Comparison of ENCODE assay signal across 16 cellular contexts in the genomic region with DNA sequence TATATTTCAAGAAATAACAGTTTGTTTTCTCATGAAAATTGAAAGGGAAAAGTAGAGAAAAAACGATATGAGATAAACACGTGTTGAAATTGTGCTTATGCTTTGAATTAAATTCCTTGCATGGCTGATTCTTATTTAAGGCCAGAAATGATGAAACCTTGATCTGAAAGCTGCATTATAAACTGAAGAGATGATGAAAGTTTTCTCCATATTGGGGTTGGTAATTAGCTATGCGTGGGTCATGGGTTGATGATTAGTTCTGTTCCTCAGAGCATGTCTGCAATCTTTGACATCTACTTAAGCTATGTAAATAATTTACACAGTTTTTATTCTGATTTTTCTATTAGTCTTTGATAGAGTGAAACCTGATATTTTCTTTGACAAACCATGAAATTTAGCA.
DNase-seq lines count a peak whose midpoint lies in the region; ATAC-seq and TF ChIP-seq lines count a peak whose summit lies in the region.
"Had no signal": no experiment of that assay in that cellular context is flagged by ENCODE, and none has a peak within 500 bp of the region (broad histone marks: within the 10 kb centered on the region; RNA-seq: fewer than 3 reads in every experiment).

No MANE protein-coding gene starts in this region.

- no peaks in the 10 kb centered on the region for H3K27me3 ChIP-seq in uterus
- H3K27me3 ChIP-seq: MG63 had no signal

- H3K36me3 ChIP-seq in SK-N-MC (ENCODE audit: insufficient read depth, low read length), result no peaks in the 10 kb centered on the region
- no peaks in the 10 kb centered on the region for H3K36me3 ChIP-seq in uterus
- H3K36me3 ChIP-seq: MG63 had no signal

- no peaks in the 10 kb centered on the region for H3K4me1 ChIP-seq in uterus

- H3K27ac ChIP-seq in SK-N-MC (peak overlapping the region; percentile 71; the same call in 1 of the 2 replicates), uterus (no peak overlapping the region)

- TF ChIP-seq CTCF in epithelial cell of proximal tubule (conservative IDR thresholded peaks at IDR 0.05; ENCODE audit: low read depth, low read length) (no peak), uterus (IDR thresholded peaks at IDR 0.05) (no peak)

- ATAC-seq in GM18498 (IDR thresholded peaks at IDR 0.05; ENCODE audit: unreplicated experiment), result no peak

- no peak for TF ChIP-seq POLR2A in uterus (IDR thresholded peaks at IDR 0.05)

- H3K9ac ChIP-seq in SK-N-MC (ENCODE audit: insufficient read length), result peak overlapping the region; percentile 37

- intact Hi-C loops in uterus (cut with DNase I; ENCODE audit: low total_unique reads), result no loop called here

- H3K9me3 ChIP-seq in SK-N-MC (ENCODE audit: low read depth, low read length) (no peaks in the 10 kb centered on the region), uterus (no peaks in the 10 kb centered on the region)
- H3K9me3 ChIP-seq: MG63 had no signal

- H3K4me3 ChIP-seq in SK-N-MC (0 out of 2 replicates have a peak overlapping the region, but pooled peaks have one; percentile 13), epithelial cell of proximal tubule (ENCODE audit: low read depth, low read length) (no peak overlapping the region), uterus (no peak overlapping the region)
- H3K4me3 ChIP-seq: MG63 had no signal

- DNase-seq in EH (ENCODE audit: low read depth) (peak; percentile 23), SK-N-MC (ENCODE audit: low read depth, low spot score) (peak; percentile 18), epithelial cell of proximal tubule (ENCODE audit: low read depth) (peak; percentile 56), glomerular visceral epithelial cell (ENCODE audit: extremely low spot score) (peak; percentile 8), uterus (no peak), NCI-H128 (lab: John Stamatoyannopoulos, UW; ENCODE audit: unreplicated experiment) (no peak), NCI-H2029 treated with DMSO at 0.1 percent for 48 hours (lab: John Stamatoyannopoulos, UW) (no peak)
- DNase-seq: AML-193, DMS 273 treated with DMSO at 0.1 percent for 48 hours, H9, MG63, NCI-H1092, NCI-H2227 treated with DMSO at 0.1 percent for 48 hours, NCI-H524 treated with DMSO at 0.1 percent for 48 hours, Right ventricle myocardium superior had no signal

Comparison
In these comparisons a context has a peak if more than half of its experiments do, and no peak if none do; other contexts are left out.
1. DNase-seq: peak in EH (single experiment), SK-N-MC (single experiment), epithelial cell of proximal tubule (single experiment) and glomerular visceral epithelial cell (single experiment); none in uterus (0 of 2), NCI-H128 (single experiment) and NCI-H2029 treated with DMSO at 0.1 percent for 48 hours (single experiment).